ENCODE assay signal across 24 cellular contexts in genomic region chr18:78634061-78634696, GRCh38.
DNase-seq lines count a peak whose midpoint lies in the region; ATAC-seq and TF ChIP-seq lines count a peak whose summit lies in the region.
"Had no signal": no experiment of that assay in that cellular context is flagged by ENCODE, and none has a peak within 500 bp of the region (broad histone marks: within the 10 kb centered on the region; RNA-seq: fewer than 3 reads in every experiment).

No MANE protein-coding gene starts in this region.

- in situ Hi-C loops in mammary epithelial cell (cut with MboI; ENCODE audit: low sequenced_read_pairs in 2 of 2): no loop called here

- H3K79me2 ChIP-seq in mammary epithelial cell (ENCODE audit: insufficient read depth, low read length): no peaks in the 10 kb centered on the region

- BruUV-seq in mammary epithelial cell (replicated peaks; lab: Mats Ljungman, UMichigan): no TSS peak

- H3K4me2 ChIP-seq in mammary epithelial cell (ENCODE audit: insufficient read depth, low read depth, low read length): no peak overlapping the region

- H3K9me3 Mint-ChIP-seq in T-helper 1 cell treated with Interleukin-12 subunit alpha and Interleukin-12 subunit beta and Interleukin-4 antibody, amounts not matched to agents 30 μg/mL and 1 μg/mL, for 36 hours: peaks cover 24% of the 10 kb centered on the region
- H3K9me3 Mint-ChIP-seq in CD4-positive, alpha-beta T cell: peaks cover 15% of the 10 kb centered on the region
- H3K9me3 Mint-ChIP-seq in activated T-helper 17 cell treated with anti-CD3 and anti-CD28 coated beads, Interleukin-2, amount 50 U/mL, for 72 hours: peaks cover 27% of the 10 kb centered on the region
- peaks cover 12% of the 10 kb centered on the region for H3K9me3 Mint-ChIP-seq in natural killer cell treated with Interleukin-12 subunit alpha and Interleukin-12 subunit beta and Interleukin-15 and Interleukin-18, amount 100 ng/mL, for 72 hours

- no peaks in the 10 kb centered on the region for H3K4me1 Mint-ChIP-seq in T-helper 1 cell treated with Interleukin-12 subunit alpha and Interleukin-12 subunit beta and Interleukin-4 antibody, amounts not matched to agents 30 μg/mL and 1 μg/mL, for 36 hours (ENCODE audit: low read depth)
- peaks cover 23% of the 10 kb centered on the region for H3K4me1 Mint-ChIP-seq in CD4-positive, alpha-beta T cell (ENCODE audit: low read depth)
- H3K4me1 Mint-ChIP-seq in activated T-helper 17 cell treated with anti-CD3 and anti-CD28 coated beads, Interleukin-2, amount 50 U/mL, for 72 hours: peaks cover 11% of the 10 kb centered on the region
- peaks cover 13 to 18% of the 10 kb centered on the region in 2 donors for H3K4me1 Mint-ChIP-seq in natural killer cell treated with Interleukin-12 subunit alpha and Interleukin-12 subunit beta and Interleukin-15 and Interleukin-18, amount 100 ng/mL, for 72 hours (ENCODE audit: low read depth in 2 of 2)
- H3K4me1 Mint-ChIP-seq: activated naive CD8-positive, alpha-beta T cell treated with anti-CD3 and anti-CD28 coated beads, Interleukin-2, amount 10 ng/mL, durations not matched to agents 7 days and 5 days had no signal

- H3K4me1 ChIP-seq in mammary epithelial cell (ENCODE audit: insufficient read depth, low read length): no peaks in the 10 kb centered on the region
- H3K4me1 ChIP-seq: ascending aorta, transverse colon had no signal

- H3K9me3 ChIP-seq in CD4-positive, alpha-beta T cell (ENCODE audit: control insufficient read depth, low read length): no peaks in the 10 kb centered on the region
- peaks cover 51% of the 10 kb centered on the region for H3K9me3 ChIP-seq in mammary epithelial cell (replicated peaks; ENCODE audit: insufficient read depth, low read length)
- H3K9me3 ChIP-seq: ascending aorta, transverse colon had no signal

- DNase-seq in T-helper 1 cell (no peak), T1000 (lab: John Stamatoyannopoulos, UW) (no peak), mammary epithelial cell (no peak)
- DNase-seq in CD4-positive, alpha-beta T cell: no peak
- peak; percentile 12 for DNase-seq in natural killer cell treated with Interleukin-12 subunit alpha and Interleukin-12 subunit beta and Interleukin-15 and Interleukin-18, amount 100 ng/mL, for 72 hours (ENCODE audit: low spot score)
- DNase-seq: activated CD4-positive, alpha-beta T cell treated with anti-CD3 and anti-CD28 coated beads for 4 hours; activated naive CD8-positive, alpha-beta T cell treated with anti-CD3 and anti-CD28 coated beads, Interleukin-2, amount 10 ng/mL, durations not matched to agents 7 days and 5 days; effector memory CD8-positive, alpha-beta T cell; mesenchymal stem cell; NCI-H1048; NCI-H2107; occipital lobe; SHP77; stimulated activated CD4-positive, alpha-beta T cell treated with anti-CD3 and anti-CD28 coated beads, Interleukin-4, amount 100 ng/mL, for 24 hours; transverse colon had no signal

- no peak overlapping the region for H3K4me3 Mint-ChIP-seq in T-helper 1 cell treated with Interleukin-12 subunit alpha and Interleukin-12 subunit beta and Interleukin-4 antibody, amounts not matched to agents 30 μg/mL and 1 μg/mL, for 36 hours
- H3K4me3 Mint-ChIP-seq in CD4-positive, alpha-beta T cell: no peak overlapping the region
- H3K4me3 Mint-ChIP-seq in activated T-helper 17 cell treated with anti-CD3 and anti-CD28 coated beads, Interleukin-2, amount 50 U/mL, for 72 hours: peak overlapping the region; percentile 32
- H3K4me3 Mint-ChIP-seq in natural killer cell treated with Interleukin-12 subunit alpha and Interleukin-12 subunit beta and Interleukin-15 and Interleukin-18, amount 100 ng/mL, for 72 hours: peak overlapping the region; percentile 39
- H3K4me3 Mint-ChIP-seq: activated naive CD8-positive, alpha-beta T cell treated with anti-CD3 and anti-CD28 coated beads, Interleukin-2, amount 10 ng/mL, durations not matched to agents 7 days and 5 days; activated T-helper 1 cell treated with anti-CD3 and anti-CD28 coated beads, Interleukin-12 subunit alpha, Interleukin-12 subunit beta, Interleukin-2, Interleukin-4 antibody, amounts not matched to agents 30 ng/mL and 10 ng/mL and 1 ng/mL, durations not matched to agents 14 hours and 24 hours and 36 hours; effector memory CD8-positive, alpha-beta T cell had no signal

- no peak overlapping the region for H3K4me3 ChIP-seq in mammary epithelial cell (replicated peaks in 1 of 3; ENCODE audit: insufficient read depth in 1 of 3, low read depth in 2 of 3, low read length in 3 of 3)
- H3K4me3 ChIP-seq: ascending aorta, coronary artery, transverse colon had no signal

- no peak for ATAC-seq in CD4-positive, alpha-beta T cell (ENCODE audit: poor library complexity)
- no peak for ATAC-seq in activated T-helper 17 cell treated with anti-CD3 and anti-CD28 coated beads, Interleukin-2, amount 50 U/mL, for 72 hours (replicated peaks)
- no peak for ATAC-seq in natural killer cell treated with Interleukin-12 subunit alpha and Interleukin-12 subunit beta and Interleukin-15 and Interleukin-18, amount 100 ng/mL, for 72 hours
- ATAC-seq in GM21717 (IDR thresholded peaks at IDR 0.05; ENCODE audit: unreplicated experiment): no peak
- ATAC-seq: effector memory CD8-positive, alpha-beta T cell; left lobe of liver; Panc1 had no signal

- intact Hi-C loops in CD4-positive, alpha-beta T cell (cut with DNase I, micrococcal nuclease): no loop called here
- intact Hi-C loops in mammary epithelial cell (cut with micrococcal nuclease): no loop called here

- WGBS in mammary epithelial cell (ENCODE audit: low coverage, missing lambda C conversion rate): 58% methylated on average over 15 of the region's 20 CpGs

- H2AFZ ChIP-seq in mammary epithelial cell (ENCODE audit: low read depth, low read length): no peak overlapping the region

- dilution Hi-C loops in mammary epithelial cell (cut with HindIII; ENCODE audit: low sequenced_read_pairs): no loop called here

- no peak overlapping the region for H3K27ac ChIP-seq in CD4-positive, alpha-beta T cell (ENCODE audit: low read depth, low read length)
- H3K27ac ChIP-seq in mammary epithelial cell (ENCODE audit: insufficient read depth, low read depth, low read length): no peak overlapping the region
- H3K27ac ChIP-seq: 22Rv1, ascending aorta, coronary artery, transverse colon had no signal

- no peaks in the 10 kb centered on the region for H4K20me1 ChIP-seq in mammary epithelial cell (ENCODE audit: insufficient read depth, low read length)

- H3K36me3 ChIP-seq in mammary epithelial cell (ENCODE audit: insufficient read depth, low read length): no peaks in the 10 kb centered on the region
- H3K36me3 ChIP-seq: ascending aorta, transverse colon had no signal

- H3K36me3 Mint-ChIP-seq in T-helper 1 cell treated with Interleukin-12 subunit alpha and Interleukin-12 subunit beta and Interleukin-4 antibody, amounts not matched to agents 30 μg/mL and 1 μg/mL, for 36 hours (ENCODE audit: low read depth): peaks cover 11% of the 10 kb centered on the region
- H3K36me3 Mint-ChIP-seq in CD4-positive, alpha-beta T cell (ENCODE audit: low read depth): no peaks in the 10 kb centered on the region
- no peaks in the 10 kb centered on the region for H3K36me3 Mint-ChIP-seq in activated T-helper 17 cell treated with anti-CD3 and anti-CD28 coated beads, Interleukin-2, amount 50 U/mL, for 72 hours (ENCODE audit: low read depth)
- peaks cover 12% of the 10 kb centered on the region for H3K36me3 Mint-ChIP-seq in natural killer cell treated with Interleukin-12 subunit alpha and Interleukin-12 subunit beta and Interleukin-15 and Interleukin-18, amount 100 ng/mL, for 72 hours

- H3K27me3 ChIP-seq in CD4-positive, alpha-beta T cell (ENCODE audit: control insufficient read depth, insufficient read depth, low read length): no peaks in the 10 kb centered on the region
- no peaks in the 10 kb centered on the region for H3K27me3 ChIP-seq in mammary epithelial cell (ENCODE audit: insufficient read depth, low read length)
- H3K27me3 ChIP-seq: ascending aorta, transverse colon had no signal

- H3K27me3 Mint-ChIP-seq in T-helper 1 cell treated with Interleukin-12 subunit alpha and Interleukin-12 subunit beta and Interleukin-4 antibody, amounts not matched to agents 30 μg/mL and 1 μg/mL, for 36 hours (ENCODE audit: low read depth): no peaks in the 10 kb centered on the region
- H3K27me3 Mint-ChIP-seq in CD4-positive, alpha-beta T cell: no peaks in the 10 kb centered on the region
- H3K27me3 Mint-ChIP-seq in activated T-helper 17 cell treated with anti-CD3 and anti-CD28 coated beads, Interleukin-2, amount 50 U/mL, for 72 hours: no peaks in the 10 kb centered on the region
- H3K27me3 Mint-ChIP-seq in natural killer cell treated with Interleukin-12 subunit alpha and Interleukin-12 subunit beta and Interleukin-15 and Interleukin-18, amount 100 ng/mL, for 72 hours: no peaks in the 10 kb centered on the region
- H3K27me3 Mint-ChIP-seq: activated naive CD8-positive, alpha-beta T cell treated with anti-CD3 and anti-CD28 coated beads, Interleukin-2, amount 10 ng/mL, durations not matched to agents 7 days and 5 days; effector memory CD8-positive, alpha-beta T cell had no signal

- H3K9ac ChIP-seq in mammary epithelial cell (ENCODE audit: insufficient read depth, low read length): no peak overlapping the region

- CTCF ChIA-PET in CD4-positive, alpha-beta T cell (lab: Charles Lee): no interaction called here
- CTCF ChIA-PET in mammary epithelial cell (lab: Charles Lee; ENCODE audit: low non-redundant PET): no interaction called here

- TF ChIP-seq CTCF in CD4-positive, alpha-beta T cell (IDR thresholded peaks at IDR 0.05): no peak
- no peak for TF ChIP-seq CTCF in mammary epithelial cell (conservative IDR thresholded peaks at IDR 0.05 in 1 of 2, IDR thresholded peaks at IDR 0.05 in 1 of 2; ENCODE audit: extremely low read depth in 1 of 2, insufficient read depth in 1 of 2, low read depth in 1 of 2, low read length in 2 of 2)

- H3K27ac Mint-ChIP-seq in T-helper 1 cell treated with Interleukin-12 subunit alpha and Interleukin-12 subunit beta and Interleukin-4 antibody, amounts not matched to agents 30 μg/mL and 1 μg/mL, for 36 hours: peak overlapping the region; percentile 63
- peak overlapping the region; percentile 71 for H3K27ac Mint-ChIP-seq in CD4-positive, alpha-beta T cell
- no peak overlapping the region for H3K27ac Mint-ChIP-seq in activated T-helper 17 cell treated with anti-CD3 and anti-CD28 coated beads, Interleukin-2, amount 50 U/mL, for 72 hours
- no peak overlapping the region for H3K27ac Mint-ChIP-seq in natural killer cell treated with Interleukin-12 subunit alpha and Interleukin-12 subunit beta and Interleukin-15 and Interleukin-18, amount 100 ng/mL, for 72 hours
- H3K27ac Mint-ChIP-seq: activated naive CD8-positive, alpha-beta T cell treated with anti-CD3 and anti-CD28 coated beads, Interleukin-2, amount 10 ng/mL, durations not matched to agents 7 days and 5 days; activated T-helper 1 cell treated with anti-CD3 and anti-CD28 coated beads, Interleukin-12 subunit alpha, Interleukin-12 subunit beta, Interleukin-2, Interleukin-4 antibody, amounts not matched to agents 30 ng/mL and 10 ng/mL and 1 ng/mL, durations not matched to agents 14 hours and 24 hours and 36 hours had no signal

- POLR2A ChIA-PET in CD4-positive, alpha-beta T cell (lab: Charles Lee): no interaction called here

Comparison
In these comparisons a context has a peak if more than half of its experiments do, and no peak if none do; other contexts are left out.
1. H3K27ac Mint-ChIP-seq: peak in T-helper 1 cell treated with Interleukin-12 subunit alpha and Interleukin-12 subunit beta and Interleukin-4 antibody, amounts not matched to agents 30 μg/mL and 1 μg/mL, for 36 hours (single experiment) and CD4-positive, alpha-beta T cell (single experiment); none in activated T-helper 17 cell treated with anti-CD3 and anti-CD28 coated beads, Interleukin-2, amount 50 U/mL, for 72 hours (single experiment) and natural killer cell treated with Interleukin-12 subunit alpha and Interleukin-12 subunit beta and Interleukin-15 and Interleukin-18, amount 100 ng/mL, for 72 hours (0 of 2).
2. H3K4me3 Mint-ChIP-seq: peak in activated T-helper 17 cell treated with anti-CD3 and anti-CD28 coated beads, Interleukin-2, amount 50 U/mL, for 72 hours (single experiment) and natural killer cell treated with Interleukin-12 subunit alpha and Interleukin-12 subunit beta and Interleukin-15 and Interleukin-18, amount 100 ng/mL, for 72 hours (single experiment); none in T-helper 1 cell treated with Interleukin-12 subunit alpha and Interleukin-12 subunit beta and Interleukin-4 antibody, amounts not matched to agents 30 μg/mL and 1 μg/mL, for 36 hours (single experiment) and CD4-positive, alpha-beta T cell (single experiment).